In genomic region chr2:202376460-202377307, GRCh38 we compare ENCODE assay signal across 8 cellular contexts. TPM values are rescaled to one million over a fixed set of nuclear protein-coding genes. Genes with fewer than 3 reads are reported as not detected.
DNase-seq lines count a peak whose midpoint lies in the region; ATAC-seq and TF ChIP-seq lines count a peak whose summit lies in the region.

No MANE protein-coding gene starts in this region.

- peak overlapping the region; percentile 82 to 95 (median 88) for H3K4me3 ChIP-seq in esophagus squamous epithelium
- H3K4me3 ChIP-seq in naive thymus-derived CD4-positive, alpha-beta T cell (ENCODE audit: low read length) = peak overlapping the region; percentile 95
- peak overlapping the region; percentile 96 for H3K4me3 ChIP-seq in suprapubic skin

- no peak for TF ChIP-seq EP300 in suprapubic skin (IDR thresholded peaks at IDR 0.05)

- H3K4me3 Mint-ChIP-seq in naive thymus-derived CD4-positive, alpha-beta T cell = peak overlapping the region; percentile 94 to 100 (median 98)

- H3K27me3 ChIP-seq in esophagus squamous epithelium (no peaks in the 10 kb centered on the region), suprapubic skin (no peaks in the 10 kb centered on the region)
- H3K27me3 ChIP-seq in naive thymus-derived CD4-positive, alpha-beta T cell (ENCODE audit: control insufficient read depth in 2 of 2, insufficient read depth in 2 of 2, low read length in 2 of 2) = no peaks in the 10 kb centered on the region

- H3K9me3 Mint-ChIP-seq in naive thymus-derived CD4-positive, alpha-beta T cell = peaks cover 0 to 3% (median 0%) of the 10 kb centered on the region in 11 donors

- peaks cover 0 to 48% (median 10%) of the 10 kb centered on the region in 3 donors for H3K4me1 ChIP-seq in esophagus squamous epithelium
- peaks cover 0 to 9% of the 10 kb centered on the region in 2 donors for H3K4me1 ChIP-seq in naive thymus-derived CD4-positive, alpha-beta T cell (ENCODE audit: control insufficient read depth in 2 of 2, insufficient read depth in 2 of 2, low read length in 2 of 2)
- H3K4me1 ChIP-seq in suprapubic skin = peaks cover 40% of the 10 kb centered on the region

- POLR2A ChIA-PET in naive thymus-derived CD4-positive, alpha-beta T cell (lab: Charles Lee) = interaction anchor here (1.0 to 1.4 kb wide), 2 partner anchors 109 to 1513 kb away, joined by 3 to 4 read pairs; partner anchors contain the start of gene CLK1

- H3K27ac ChIP-seq in esophagus squamous epithelium (peak overlapping the region; percentile 95 to 98 (median 98)), suprapubic skin (peak overlapping the region; percentile 98)
- peak overlapping the region; percentile 81 for H3K27ac ChIP-seq in naive thymus-derived CD4-positive, alpha-beta T cell (ENCODE audit: low read depth, low read length)

- intact Hi-C loops in esophagus squamous epithelium (cut with DNase I) = no loop called here
- intact Hi-C loops in naive thymus-derived CD4-positive, alpha-beta T cell (cut with micrococcal nuclease) = loop anchor here (1.0 to 10.0 kb wide), 19 partner anchors 8 to 1558 kb away; partner anchors contain the start of genes ALS2 (in 2 of the 2), CARF (in 2 of the 2), FAM117B (in 2 of the 2) and NOP58 (in 2 of the 2)

- peaks cover 0 to 5% (median 3%) of the 10 kb centered on the region in 5 donors for H3K36me3 Mint-ChIP-seq in naive thymus-derived CD4-positive, alpha-beta T cell

- TF ChIP-seq CTCF in esophagus squamous epithelium (IDR thresholded peaks at IDR 0.05) = no peak
- no peak for TF ChIP-seq CTCF in suprapubic skin (IDR thresholded peaks at IDR 0.05)

- peak; percentile 43 for DNase-seq in NCI-H1105 treated with DMSO at 0.1 percent for 48 hours (lab: John Stamatoyannopoulos, UW)
- no peak for DNase-seq in NCI-H1105 (lab: John Stamatoyannopoulos, UW)
- peak; percentile 66 for DNase-seq in NCI-H526 treated with DMSO at 0.1 percent for 48 hours (lab: John Stamatoyannopoulos, UW)
- DNase-seq in activated T-cell treated with anti-CD3 and anti-CD28 coated beads, Interleukin-2, amount 50 U/mL, for 48 hours = peak; percentile 67 to 70
- DNase-seq in esophagus squamous epithelium (lab: John Stamatoyannopoulos, UW) = no peak
- peak in 8 of 9 donors; percentile 44 to 70 (median 60) for DNase-seq in naive thymus-derived CD4-positive, alpha-beta T cell
- peak in 1 of 2 donors; percentile 71 for DNase-seq in suprapubic skin (ENCODE audit: low spot score in 2 of 2)

- CTCF ChIA-PET in naive thymus-derived CD4-positive, alpha-beta T cell (lab: Charles Lee) = no interaction called here

- no peaks in the 10 kb centered on the region for H3K9me3 ChIP-seq in esophagus squamous epithelium
- H3K9me3 ChIP-seq in naive thymus-derived CD4-positive, alpha-beta T cell (ENCODE audit: control insufficient read depth in 2 of 3, low read length in 3 of 3) = no peaks in the 10 kb centered on the region
- H3K9me3 ChIP-seq in suprapubic skin = no peaks in the 10 kb centered on the region

- peaks cover 0 to 28% (median 0%) of the 10 kb centered on the region in 5 donors for H3K27me3 Mint-ChIP-seq in naive thymus-derived CD4-positive, alpha-beta T cell

- H3K4me1 Mint-ChIP-seq in naive thymus-derived CD4-positive, alpha-beta T cell = peaks cover 13 to 49% (median 36%) of the 10 kb centered on the region in 7 donors

- WGBS in esophagus squamous epithelium, 2 donors = 0 to 1% methylated on average over 33 to 40 of the region's 78 CpGs
- WGBS in suprapubic skin = under 1% methylated on average over 54 of the region's 78 CpGs

- TF ChIP-seq POLR2A in esophagus squamous epithelium (IDR thresholded peaks at IDR 0.05) (no peak), suprapubic skin (IDR thresholded peaks at IDR 0.05) (no peak)

- peak overlapping the region; percentile 78 to 98 (median 92) for H3K27ac Mint-ChIP-seq in naive thymus-derived CD4-positive, alpha-beta T cell

- ATAC-seq in HG02798 (IDR thresholded peaks at IDR 0.05; ENCODE audit: poor library complexity, unreplicated experiment) = peak; percentile 11
- ATAC-seq in naive thymus-derived CD4-positive, alpha-beta T cell = peak; percentile 55

- H3K36me3 ChIP-seq in esophagus squamous epithelium (no peaks in the 10 kb centered on the region), suprapubic skin (no peaks in the 10 kb centered on the region)
- H3K36me3 ChIP-seq in naive thymus-derived CD4-positive, alpha-beta T cell (ENCODE audit: control insufficient read depth in 2 of 3, insufficient read depth in 3 of 3, low read length in 3 of 3) = peaks cover 0 to 12% (median 0%) of the 10 kb centered on the region in 3 experiments

RNA-seq across cellular contexts. Expression of gene BMPR2, which starts 0.6 kb away (rescaled TPM):
- total RNA-seq in esophagus squamous epithelium (10 to 100 TPM; 17.9 to 37.0 (median 22.3) TPM), suprapubic skin (10 to 100 TPM; 37.8 to 47.1 (median 42.3) TPM)
- 10 to 100 TPM in 4 of 5 experiments, 1 to 10 TPM in 1; 8.0 to 33.1 (median 15.2) TPM for total RNA-seq in naive thymus-derived CD4-positive, alpha-beta T cell
- 1 to 10 TPM; 4.6 to 6.0 TPM for polyA plus RNA-seq in naive thymus-derived CD4-positive, alpha-beta T cell

Comparison
In these comparisons a context has a peak if more than half of its experiments do, and no peak if none do; other contexts are left out.
1. DNase-seq: peak in NCI-H1105 treated with DMSO at 0.1 percent for 48 hours (single experiment), NCI-H526 treated with DMSO at 0.1 percent for 48 hours (single experiment), activated T-cell treated with anti-CD3 and anti-CD28 coated beads, Interleukin-2, amount 50 U/mL, for 48 hours (2 of 2) and naive thymus-derived CD4-positive, alpha-beta T cell (8 of 9); none in NCI-H1105 (single experiment) and esophagus squamous epithelium (single experiment).
2. Peak in every context shown above with its lines, with median percentiles within 50 percentile points of each other: H3K27ac ChIP-seq and H3K4me3 ChIP-seq.